ENCODE assay signal across 9 cellular contexts in the genomic region with DNA sequence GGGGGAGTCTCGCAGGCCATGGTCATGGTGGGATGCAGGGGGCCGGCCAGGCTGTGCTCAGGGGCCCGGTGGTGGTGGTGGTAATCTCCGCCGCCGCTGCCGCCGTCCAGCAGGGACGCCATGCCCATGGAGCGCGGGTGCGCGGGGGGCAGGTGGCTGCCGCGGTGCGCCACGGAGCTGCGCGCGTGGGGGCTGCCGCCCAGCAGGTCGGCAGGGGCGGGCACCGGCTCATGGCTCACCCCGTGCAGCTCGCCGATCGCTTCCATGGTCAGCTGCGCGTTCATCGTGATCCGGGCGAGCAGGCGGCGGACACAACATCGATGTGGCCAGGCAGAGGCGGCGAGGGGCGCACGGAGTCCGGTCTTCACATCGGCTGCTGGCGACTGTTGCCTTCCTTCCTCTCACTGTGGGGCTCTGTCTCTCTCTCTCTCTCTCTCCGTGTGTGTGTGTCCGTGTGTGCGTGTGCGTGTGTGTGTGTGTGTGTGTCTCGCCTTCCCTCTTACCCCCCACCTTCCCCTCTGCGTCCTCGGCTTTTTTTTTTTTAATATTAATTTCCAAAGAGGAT. TPM values are rescaled to one million over a fixed set of nuclear protein-coding genes. Genes with fewer than 3 reads are reported as not detected.
DNase-seq lines count a peak whose midpoint lies in the region; ATAC-seq and TF ChIP-seq lines count a peak whose summit lies in the region.
"Had no signal": no experiment of that assay in that cellular context is flagged by ENCODE, and none has a peak within 500 bp of the region (broad histone marks: within the 10 kb centered on the region; RNA-seq: fewer than 3 reads in every experiment).

No MANE protein-coding gene starts in this region.

- H3K36me3 Mint-ChIP-seq in chondrocyte (ENCODE audit: low read depth), result peaks cover 1% of the 10 kb centered on the region

- no peak overlapping the region for H3K27ac ChIP-seq in heart right ventricle
- H3K27ac ChIP-seq in muscle layer of colon (ENCODE audit: low read depth, low read length), result no peak overlapping the region

- TF ChIP-seq CTCF in heart right ventricle (IDR thresholded peaks at IDR 0.05), result no peak
- no peak for TF ChIP-seq CTCF in chondrocyte (IDR thresholded peaks at IDR 0.05)

- H3K9me3 Mint-ChIP-seq in chondrocyte (ENCODE audit: low read depth), result no peaks in the 10 kb centered on the region

- H3K27me3 ChIP-seq in heart right ventricle (peaks cover 42 to 100% (median 88%) of the 10 kb centered on the region in 7 donors), muscle layer of colon (ENCODE audit: control insufficient read depth in 1 of 2, insufficient read depth in 2 of 2, low read length in 2 of 2) (peaks cover 62 to 84% of the 10 kb centered on the region in 2 donors)

- H3K4me1 Mint-ChIP-seq in chondrocyte (ENCODE audit: low read depth), result peaks cover 20% of the 10 kb centered on the region

- WGBS in heart right ventricle, 2 donors, result 1% methylated on average over 50 of the region's 50 CpGs

- no peak overlapping the region for H3K9ac ChIP-seq in muscle layer of colon (ENCODE audit: low read length)

- intact Hi-C loops in heart right ventricle (cut with DNase I) (loop anchor here in 4 of 10 donors (10.0 kb wide), 2 partner anchors 405 to 925 kb away; no protein-coding TSS in a partner anchor), cardiac septum (cut with DNase I) (loop anchor here (10.0 kb wide), 1 partner anchor 405 kb away; no protein-coding TSS in a partner anchor)

- DNase-seq in heart right ventricle (no peak), cardiac septum (ENCODE audit: low spot score) (no peak), NCI-H2227 (lab: John Stamatoyannopoulos, UW; ENCODE audit: unreplicated experiment) (peak; percentile 65), chondrocyte (ENCODE audit: low spot score) (no peak), MV-4-11 (lab: John Stamatoyannopoulos, UW) (no peak), NCI-H774 (lab: John Stamatoyannopoulos, UW) (no peak)
- DNase-seq in stimulated activated CD8-positive, alpha-beta memory T cell treated with anti-CD3 and anti-CD28 coated beads, Interleukin-4, amount 100 ng/mL, for 48 hours, result no peak

- peak overlapping the region; percentile 3 to 61 (median 52) for H3K4me3 ChIP-seq in heart right ventricle
- H3K4me3 ChIP-seq in muscle layer of colon (ENCODE audit: low read depth in 1 of 2, low read length in 2 of 2), result peak overlapping the region; percentile 49 to 56

- peak overlapping the region; percentile 72 for H3K4me3 Mint-ChIP-seq in chondrocyte (ENCODE audit: unreplicated experiment)

- H3K36me3 ChIP-seq in heart right ventricle (no peaks in the 10 kb centered on the region), muscle layer of colon (ENCODE audit: insufficient read depth, low read length) (no peaks in the 10 kb centered on the region)

- H3K27me3 Mint-ChIP-seq in chondrocyte (ENCODE audit: low read depth), result peaks cover 50% of the 10 kb centered on the region

- H3K27ac Mint-ChIP-seq in chondrocyte (ENCODE audit: unreplicated experiment), result no peak overlapping the region

- peak in 1 of 8 donors; percentile 17 for ATAC-seq in heart right ventricle

- H3K9me3 ChIP-seq in heart right ventricle, result no peaks in the 10 kb centered on the region
- no peaks in the 10 kb centered on the region for H3K9me3 ChIP-seq in muscle layer of colon (ENCODE audit: low read length)

- H3K4me1 ChIP-seq in heart right ventricle (peaks cover 7 to 59% (median 44%) of the 10 kb centered on the region in 9 donors), muscle layer of colon (ENCODE audit: insufficient read depth, low read length) (peaks cover 23% of the 10 kb centered on the region)

RNA-seq across cellular contexts. Expression of gene ONECUT1, which starts 0.5 kb away (rescaled TPM):
- total RNA-seq in heart right ventricle, result under 1 TPM in 1 of 10 donors, not detected in 9; 0.20 TPM
- not detected for polyA plus RNA-seq in heart right ventricle
- not detected for total RNA-seq in cardiac septum
- total RNA-seq in chondrocyte, result 0.15 to 0.67 TPM in 2 of 3 replicates, not detected in the other
- total RNA-seq: left cardiac atrium had no signal
